In the genomic region with DNA sequence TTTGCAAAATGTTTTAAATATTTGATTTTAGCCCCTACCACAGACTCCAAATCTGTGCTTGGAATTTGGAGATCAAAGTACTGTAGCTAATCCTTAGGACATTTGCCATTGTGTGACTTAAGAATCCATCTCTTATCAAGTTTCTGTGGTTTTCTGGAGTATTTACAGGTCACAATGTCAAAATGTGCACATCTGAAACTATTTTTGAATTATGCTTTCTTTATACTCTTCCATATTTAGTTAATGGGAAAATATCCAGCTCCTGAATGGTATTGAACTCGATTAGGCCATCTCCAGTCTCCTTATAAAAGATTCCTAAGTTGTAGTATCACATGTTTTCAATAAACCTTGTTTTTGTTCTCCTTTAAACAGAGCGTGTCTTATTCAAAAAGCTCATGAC, we compare ENCODE assay signal across 29 cellular contexts.
DNase-seq lines count a peak whose midpoint lies in the region; ATAC-seq, FAIRE-seq and TF ChIP-seq lines count a peak whose summit lies in the region.
"Had no signal": no experiment of that assay in that cellular context is flagged by ENCODE, and none has a peak within 500 bp of the region (broad histone marks: within the 10 kb centered on the region; RNA-seq: fewer than 3 reads in every experiment).

No MANE protein-coding gene starts in this region.

- no peak for FAIRE-seq in K562 (lab: Jason Lieb, UNC)
- FAIRE-seq: bronchial epithelial cell, endothelial cell of umbilical vein, GM12891, HTR-8/SVneo had no signal

- no peaks in the 10 kb centered on the region for H3K36me3 Mint-ChIP-seq in WTC11

- no peak overlapping the region for H3K27ac Mint-ChIP-seq in WTC11
- H3K27ac Mint-ChIP-seq: activated CD8-positive, alpha-beta T cell treated with anti-CD3 and anti-CD28 coated beads, Interleukin-2, amount 10 ng/mL, durations not matched to agents 7 days and 5 days; activated naive CD4-positive, alpha-beta T cell treated with anti-CD3 and anti-CD28 coated beads for 36 hours; immature natural killer cell had no signal

- H3K4me1 ChIP-seq in K562 (replicated peaks in 1 of 2; ENCODE audit: control insufficient read depth in 2 of 2, insufficient read depth in 2 of 2, low read length in 2 of 2) (no peaks in the 10 kb centered on the region), testis (no peaks in the 10 kb centered on the region)
- H3K4me1 ChIP-seq: right lobe of liver, transverse colon had no signal

- no peaks in the 10 kb centered on the region for H3K4me1 Mint-ChIP-seq in WTC11
- H3K4me1 Mint-ChIP-seq: neural crest cell had no signal

- TF ChIP-seq POLR2A in K562 (conservative IDR thresholded peaks at IDR 0.05) (no peak), GM18505 (IDR thresholded peaks at IDR 0.05; ENCODE audit: borderline replicate concordance, extremely low read depth, insufficient read depth, insufficient read length) (no peak), testis (IDR thresholded peaks at IDR 0.05) (no peak)

- no peak overlapping the region for H3K9ac ChIP-seq in K562 (ENCODE audit: insufficient read depth in 1 of 2, low read depth in 2 of 2, low read length in 2 of 2)
- H3K9ac ChIP-seq: BLaER1 treated with 17β-estradiol and CSF1 and Interleukin-3, amounts not matched to agents 10 nM and 100 nM had no signal

- H3K79me2 ChIP-seq in K562 (ENCODE audit: control insufficient read depth, insufficient read depth, low read length) = no peaks in the 10 kb centered on the region

- no peak overlapping the region for H3K4me2 ChIP-seq in K562 (ENCODE audit: insufficient read depth, low read length)
- H3K4me2 ChIP-seq: BLaER1 treated with 17β-estradiol and CSF1 and Interleukin-3, amounts not matched to agents 10 nM and 100 nM had no signal

- DNase-seq in BJ (ENCODE audit: low read depth) (peak; percentile 46), M059J (ENCODE audit: low read depth) (peak; percentile 53), K562 (ENCODE audit: extremely low read depth in 1 of 4, low spot score in 3 of 4) (no peak), myocyte (ENCODE audit: low read depth) (peak; percentile 26), WTC11 (ENCODE audit: low spot score) (no peak), testis (no peak)
- DNase-seq: activated CD8-positive, alpha-beta T cell treated with anti-CD3 and anti-CD28 coated beads, Interleukin-2, amount 10 ng/mL, durations not matched to agents 7 days and 5 days; activated naive CD4-positive, alpha-beta T cell treated with anti-CD3 and anti-CD28 coated beads for 36 hours; amniotic stem cell; GOT3; immature natural killer cell; KBM-7; left colon; mammary epithelial cell; NCI-H2081 treated with DMSO at 0.1 percent for 48 hours; NCI-H345; right lobe of liver; Right ventricle myocardium superior; stimulated activated CD4-positive, alpha-beta T cell treated with anti-CD3 and anti-CD28 coated beads, Interleukin-12 subunit alpha, Interleukin-12 subunit beta, amount 100 ng/mL, for 4 hours; stimulated activated CD4-positive, alpha-beta T cell treated with anti-CD3 and anti-CD28 coated beads, Interleukin-4, amount 100 ng/mL, for 1 hour; transverse colon had no signal

- no peak overlapping the region for H3K27ac ChIP-seq in K562 (ENCODE audit: extremely low read depth, low read depth, low read length)
- H3K27ac ChIP-seq in testis = no peak overlapping the region
- H3K27ac ChIP-seq: BLaER1 treated with 17β-estradiol and CSF1 and Interleukin-3, amounts not matched to agents 10 nM and 100 nM; right lobe of liver; transverse colon had no signal

- no peak overlapping the region for H3K4me3 Mint-ChIP-seq in WTC11
- H3K4me3 Mint-ChIP-seq: activated CD8-positive, alpha-beta T cell treated with anti-CD3 and anti-CD28 coated beads, Interleukin-2, amount 10 ng/mL, durations not matched to agents 7 days and 5 days; activated naive CD4-positive, alpha-beta T cell treated with anti-CD3 and anti-CD28 coated beads for 36 hours; immature natural killer cell; neural crest cell had no signal

- ATAC-seq in K562 (no peak), WTC11 (no peak), GM21723 (IDR thresholded peaks at IDR 0.05; ENCODE audit: unreplicated experiment) (no peak), GM18505 (IDR thresholded peaks at IDR 0.05; ENCODE audit: unreplicated experiment) (no peak)
- ATAC-seq: activated CD8-positive, alpha-beta T cell treated with anti-CD3 and anti-CD28 coated beads, Interleukin-2, amount 10 ng/mL, durations not matched to agents 7 days and 5 days; left colon; right lobe of liver had no signal

- H3K9me3 ChIP-seq in K562 (replicated peaks; ENCODE audit: control insufficient read depth, insufficient read depth, low read depth, low read length) = no peaks in the 10 kb centered on the region
- no peaks in the 10 kb centered on the region for H3K9me3 ChIP-seq in testis
- H3K9me3 ChIP-seq: right lobe of liver, transverse colon had no signal

- BruUV-seq in K562 (replicated peaks; lab: Mats Ljungman, UMichigan) = no TSS peak

- intact Hi-C loops in K562 (cut with micrococcal nuclease) (no loop called here), testis (cut with DNase I; ENCODE audit: low total_unique reads) (no loop called here)

- H3K4me3 ChIP-seq in BJ (ENCODE audit: low read depth, low read length) (no peak overlapping the region), K562 (no peak overlapping the region), testis (no peak overlapping the region)
- H3K4me3 ChIP-seq: BLaER1 treated with 17β-estradiol and CSF1 and Interleukin-3, amounts not matched to agents 10 nM and 100 nM; right lobe of liver; transverse colon had no signal

- no peaks in the 10 kb centered on the region for H3K9me1 ChIP-seq in K562 (ENCODE audit: control insufficient read depth, insufficient read depth, low read length)

- H3K27me3 ChIP-seq in BJ (ENCODE audit: control insufficient read depth, insufficient read depth, low read length) = no peaks in the 10 kb centered on the region
- H3K27me3 ChIP-seq in K562 (ENCODE audit: control insufficient read depth in 2 of 2, insufficient read depth in 2 of 2, low read length in 2 of 2) = no peaks in the 10 kb centered on the region
- H3K27me3 ChIP-seq in testis = no peaks in the 10 kb centered on the region
- H3K27me3 ChIP-seq: BLaER1 treated with 17β-estradiol and CSF1 and Interleukin-3, amounts not matched to agents 10 nM and 100 nM; right lobe of liver; transverse colon had no signal

- in situ Hi-C loops in K562 (cut with MboI) = no loop called here

- CTCF ChIA-PET in BJ (lab: Yijun Ruan, JAX) (interaction anchor here (0.7 kb wide), 1 partner anchor 367 kb away, joined by 3 read pairs; no protein-coding TSS in a partner anchor), K562 (lab: Yijun Ruan, JAX; ENCODE audit: low intra/inter-chr PET ratio) (no interaction called here), WTC11 (lab: Charles Lee) (no interaction called here)

- no peak for TF ChIP-seq EP300 in K562 (IDR thresholded peaks at IDR 0.05; ENCODE audit: low read length)

- H4K20me1 ChIP-seq in K562 (replicated peaks; ENCODE audit: control insufficient read depth, insufficient read depth, low read length) = no peaks in the 10 kb centered on the region
- H4K20me1 ChIP-seq: BLaER1 treated with 17β-estradiol and CSF1 and Interleukin-3, amounts not matched to agents 10 nM and 100 nM had no signal

- H3K36me3 ChIP-seq in BJ (ENCODE audit: control insufficient read depth, insufficient read depth, low read length) (no peaks in the 10 kb centered on the region), K562 (ENCODE audit: control insufficient read depth, insufficient read depth, low read length) (no peaks in the 10 kb centered on the region), testis (ENCODE audit: low read depth, missing control alignments) (no peaks in the 10 kb centered on the region)
- H3K36me3 ChIP-seq: right lobe of liver, transverse colon had no signal

- peaks cover 5% of the 10 kb centered on the region; the same call in 1 of the 2 replicates for H3K9me3 Mint-ChIP-seq in WTC11
- H3K9me3 Mint-ChIP-seq: activated naive CD4-positive, alpha-beta T cell treated with anti-CD3 and anti-CD28 coated beads for 36 hours; neural crest cell had no signal

- no peak for TF ChIP-seq CTCF in BJ (IDR thresholded peaks at IDR 0.05; ENCODE audit: insufficient read depth, low read depth, low read length)
- no peak for TF ChIP-seq CTCF in K562 (IDR thresholded peaks at IDR 0.05 in 2 of 3, conservative IDR thresholded peaks at IDR 0.05 in 1 of 3; ENCODE audit: insufficient read depth in 2 of 3, low read depth in 1 of 3, low read length in 3 of 3)
- no peak for TF ChIP-seq CTCF in WTC11 (IDR thresholded peaks at IDR 0.05)
- no peak for TF ChIP-seq CTCF in testis (IDR thresholded peaks at IDR 0.05)

- no peaks in the 10 kb centered on the region for H3K27me3 Mint-ChIP-seq in WTC11 (ENCODE audit: low read depth)

- 7% methylated on average over 2 of the region's 2 CpGs for WGBS in K562 (ENCODE audit: insufficient coverage, low coverage, missing lambda C conversion rate)
- 45 to 59% methylated on average over 2 of the region's 2 CpGs for WGBS in testis, 2 donors

- POLR2A ChIA-PET in BJ (lab: Charles Lee) = interaction anchor here (0.5 kb wide), 1 partner anchor 591 kb away, joined by 3 read pairs; the partner anchor contains the start of gene SLC17A5
- POLR2A ChIA-PET in K562 (lab: Yijun Ruan, JAX) = no interaction called here
- POLR2A ChIA-PET in WTC11 (lab: Charles Lee) = no interaction called here

- H2AFZ ChIP-seq in K562 (ENCODE audit: low read depth, low read length) = no peak overlapping the region

- no peak for TF ChIP-seq RAD21 in K562 (CRISPR knock-in tag; conservative IDR thresholded peaks at IDR 0.05 in 1 of 2, IDR thresholded peaks at IDR 0.05 in 1 of 2)

TF ChIP-seq in K562, 482 proteins besides CTCF, POLR2A, EP300 and RAD21:
- TF ChIP-seq NONO (IDR thresholded peaks at IDR 0.05; ENCODE audit: low read depth in 2 of 2, low read length in 1 of 2) (no peak), KDM1A (IDR thresholded peaks at IDR 0.05) (peak; percentile 40 to 60; a peak in 3 of 4 replicates)

TF ChIP-seq in WTC11, 78 proteins besides CTCF, POLR2A, EP300 and RAD21 (continues in another document):
- TF ChIP-seq NFATC4 (CRISPR knock-in tag; IDR thresholded peaks at IDR 0.05) (no peak), NR2C2 (CRISPR knock-in tag; IDR thresholded peaks at IDR 0.05) (no peak), TEAD1 (CRISPR knock-in tag; IDR thresholded peaks at IDR 0.05) (no peak)
- TF ChIP-seq, protein P1, sequence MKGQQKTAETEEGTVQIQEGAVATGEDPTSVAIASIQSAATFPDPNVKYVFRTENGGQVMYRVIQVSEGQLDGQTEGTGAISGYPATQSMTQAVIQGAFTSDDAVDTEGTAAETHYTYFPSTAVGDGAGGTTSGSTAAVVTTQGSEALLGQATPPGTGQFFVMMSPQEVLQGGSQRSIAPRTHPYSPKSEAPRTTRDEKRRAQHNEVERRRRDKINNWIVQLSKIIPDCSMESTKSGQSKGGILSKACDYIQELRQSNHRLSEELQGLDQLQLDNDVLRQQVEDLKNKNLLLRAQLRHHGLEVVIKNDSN (CRISPR knock-in tag; IDR thresholded peaks at IDR 0.05) = no peak
- TF ChIP-seq, protein P2, sequence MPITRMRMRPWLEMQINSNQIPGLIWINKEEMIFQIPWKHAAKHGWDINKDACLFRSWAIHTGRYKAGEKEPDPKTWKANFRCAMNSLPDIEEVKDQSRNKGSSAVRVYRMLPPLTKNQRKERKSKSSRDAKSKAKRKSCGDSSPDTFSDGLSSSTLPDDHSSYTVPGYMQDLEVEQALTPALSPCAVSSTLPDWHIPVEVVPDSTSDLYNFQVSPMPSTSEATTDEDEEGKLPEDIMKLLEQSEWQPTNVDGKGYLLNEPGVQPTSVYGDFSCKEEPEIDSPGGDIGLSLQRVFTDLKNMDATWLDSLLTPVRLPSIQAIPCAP (CRISPR knock-in tag; IDR thresholded peaks at IDR 0.05) = no peak

Comparison
In these comparisons a context has a peak if more than half of its experiments do, and no peak if none do; other contexts are left out.
1. DNase-seq: peak in BJ (single experiment), M059J (single experiment) and myocyte (single experiment); none in K562 (0 of 4), WTC11 (single experiment) and testis (single experiment).